8 cellular contexts compared by ENCODE assay signal in the genomic region with DNA sequence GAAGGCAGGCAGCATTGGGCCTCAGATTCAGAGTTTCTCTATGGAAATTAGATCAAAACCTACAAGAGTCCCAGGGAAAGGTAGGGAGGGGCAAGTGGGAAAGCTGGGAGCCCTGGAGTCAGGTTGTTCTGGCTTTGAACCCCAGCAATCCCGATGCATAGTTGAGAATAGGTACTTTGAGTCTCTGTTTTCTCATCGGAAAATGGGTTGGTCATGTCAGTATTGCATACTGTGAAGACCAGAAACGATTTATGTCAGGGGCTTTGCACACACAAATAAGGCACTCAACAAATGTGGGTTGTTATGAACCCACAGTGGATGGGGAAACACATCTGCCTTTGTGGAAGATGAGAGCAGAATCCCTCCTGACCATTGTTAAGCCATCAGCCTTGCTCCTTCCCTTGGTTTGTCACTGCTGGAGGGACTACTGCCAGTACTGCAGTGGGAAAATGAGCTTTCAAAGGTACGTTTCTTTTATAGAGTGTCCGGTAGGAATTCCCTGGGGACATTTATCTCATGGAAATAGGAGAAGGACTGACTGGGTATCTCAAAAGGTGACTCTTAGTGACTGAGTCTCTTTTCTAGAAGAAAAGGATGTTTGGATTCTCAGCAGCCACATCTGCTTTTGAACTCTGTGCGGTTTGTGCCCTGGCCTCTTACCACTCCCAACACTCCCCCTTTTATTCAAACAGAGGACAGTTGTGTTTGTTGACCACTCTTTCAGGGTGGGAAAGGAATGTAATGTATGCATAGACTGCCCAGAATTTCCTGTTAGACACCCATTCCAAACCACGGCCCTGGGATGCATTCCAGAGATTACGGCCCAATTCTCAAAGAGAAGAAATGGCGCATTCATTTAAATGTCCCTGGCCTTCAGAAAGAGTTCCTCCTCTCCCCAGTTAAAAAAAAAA. TPM values are rescaled to one million over a fixed set of nuclear protein-coding genes. Genes with fewer than 3 reads are reported as not detected.
DNase-seq lines count a peak whose midpoint lies in the region; ATAC-seq and TF ChIP-seq lines count a peak whose summit lies in the region.

No MANE protein-coding gene starts in this region.

- intact Hi-C loops in left ventricle myocardium inferior (cut with micrococcal nuclease) (no loop called here), sciatic nerve (cut with DNase I) (no loop called here)

- H3K27ac ChIP-seq in left ventricle myocardium inferior (replicated peaks) (peak overlapping the region; percentile 74), Karpas-422 (ENCODE audit: low read length) (no peak overlapping the region)

- ATAC-seq in sciatic nerve, result peak; percentile 71
- no peak for ATAC-seq in esophagus mucosa
- ATAC-seq in GM19463 (IDR thresholded peaks at IDR 0.05; ENCODE audit: unreplicated experiment), result no peak

- H3K36me3 ChIP-seq in left ventricle myocardium inferior (no peaks in the 10 kb centered on the region), Karpas-422 (ENCODE audit: insufficient read depth, low read length) (no peaks in the 10 kb centered on the region)

- H3K4me3 ChIP-seq in left ventricle myocardium inferior (no peak overlapping the region), Karpas-422 (ENCODE audit: low read length) (no peak overlapping the region)

- no peak overlapping the region for H3K9ac ChIP-seq in Karpas-422 (ENCODE audit: low read length)

- H2AFZ ChIP-seq in Karpas-422 (ENCODE audit: low read length), result no peak overlapping the region

- TF ChIP-seq CTCF in left ventricle myocardium inferior (IDR thresholded peaks at IDR 0.05; ENCODE audit: borderline replicate concordance), result no peak

- H3K9me2 ChIP-seq in Karpas-422 (replicated peaks; ENCODE audit: insufficient read depth, low read length), result no peaks in the 10 kb centered on the region

- H3K9me3 ChIP-seq in left ventricle myocardium inferior (replicated peaks) (no peaks in the 10 kb centered on the region), Karpas-422 (ENCODE audit: low read length) (no peaks in the 10 kb centered on the region)

- H4K20me1 ChIP-seq in Karpas-422 (ENCODE audit: insufficient read depth, low read depth, low read length), result no peaks in the 10 kb centered on the region

- H3K4me1 ChIP-seq in left ventricle myocardium inferior (peaks cover 53% of the 10 kb centered on the region), Karpas-422 (ENCODE audit: low read length) (no peaks in the 10 kb centered on the region)

- H3K4me2 ChIP-seq in Karpas-422 (ENCODE audit: low read depth, low read length, poor library complexity, severe bottlenecking), result no peak overlapping the region

- DNase-seq in H4 (ENCODE audit: low spot score) (peak; percentile 93), amniotic epithelial cell (ENCODE audit: low read depth) (peak; percentile 98), left ventricle myocardium inferior (no peak), sciatic nerve (ENCODE audit: low spot score) (no peak), Karpas-422 (no peak), DMS 273 (lab: John Stamatoyannopoulos, UW; ENCODE audit: unreplicated experiment) (no peak)

- no peaks in the 10 kb centered on the region for H3K27me3 ChIP-seq in left ventricle myocardium inferior (ENCODE audit: low read depth)
- H3K27me3 ChIP-seq in Karpas-422 (ENCODE audit: low read length), result no peaks in the 10 kb centered on the region

- H3K79me2 ChIP-seq in Karpas-422 (ENCODE audit: low read length), result no peaks in the 10 kb centered on the region

RNA-seq across cellular contexts. Expression of gene VILL, which starts 54.6 kb away (rescaled TPM):
- not detected in 2 replicates for total RNA-seq in H4 (2014; rRNA removed; shearing (Covaris generic))
- total RNA-seq in left ventricle myocardium inferior (3.6 TPM), sciatic nerve (9.9 TPM), esophagus mucosa (6.1 TPM)
- 9.7 and 19.9 TPM in 2 replicates for total RNA-seq in Karpas-422 (2014; rRNA removed; shearing (Covaris generic); ENCODE audit: low replicate concordance)

Comparison
In these comparisons a context has a peak if more than half of its experiments do, and no peak if none do; other contexts are left out.
1. DNase-seq: peak in H4 (single experiment) and amniotic epithelial cell (single experiment); none in left ventricle myocardium inferior (single experiment), sciatic nerve (single experiment), Karpas-422 (single experiment) and DMS 273 (single experiment).